8 cellular contexts compared by ENCODE assay signal in genomic region chr11:122628691-122629555, GRCh38. TPM values are rescaled to one million over a fixed set of nuclear protein-coding genes. Genes with fewer than 3 reads are reported as not detected.
A peak's percentile ranks its signal among the peaks of the same experiment; 100 is the strongest.
DNase-seq lines count a peak whose midpoint lies in the region; ATAC-seq and TF ChIP-seq lines count a peak whose summit lies in the region.

No MANE protein-coding gene starts in this region.

- peaks cover 45% of the 10 kb centered on the region for H3K4me1 Mint-ChIP-seq in HFFc6 (ENCODE audit: low read depth)

- H3K27ac Mint-ChIP-seq in HFFc6: peak overlapping the region; percentile 18; the same call in 1 of the 2 replicates

- peak; percentile 89 for TF ChIP-seq CTCF in HFFc6 (IDR thresholded peaks at IDR 0.05)

- H3K36me3 Mint-ChIP-seq in HFFc6 (ENCODE audit: low read depth): no peaks in the 10 kb centered on the region

- H3K4me3 Mint-ChIP-seq in HFFc6: peak overlapping the region; percentile 42

- DNase-seq in DMS 273 treated with DMSO at 0.1 percent for 48 hours (lab: John Stamatoyannopoulos, UW) (peak; percentile 20), HFFc6 (peak; percentile 74), NCI-H460 (ENCODE audit: extremely low read depth, low read depth) (peak; percentile 69), dermis microvascular lymphatic vessel endothelial cell (ENCODE audit: low read depth in 2 of 2) (peak; percentile 40 to 69), lung microvascular endothelial cell (ENCODE audit: low read depth in 2 of 2) (peak; percentile 70)
- peak; percentile 74 to 79 for DNase-seq in activated CD4-positive, alpha-beta T cell treated with anti-CD3 and anti-CD28 coated beads, Interleukin-2, amount 50 U/mL, for 48 hours
- peak; percentile 14 for DNase-seq in stimulated activated CD8-positive, alpha-beta memory T cell treated with anti-CD3 and anti-CD28 coated beads, Interleukin-15, amount 100 ng/mL, for 24 hours (ENCODE audit: low read depth)

- no peak for ATAC-seq in GM19324 (IDR thresholded peaks at IDR 0.05; ENCODE audit: low FRiP score, unreplicated experiment)

- H3K9me3 Mint-ChIP-seq in HFFc6: no peaks in the 10 kb centered on the region

- H3K27me3 Mint-ChIP-seq in HFFc6 (ENCODE audit: insufficient read depth): peaks cover 12% of the 10 kb centered on the region

RNA-seq across cellular contexts. Expression of gene UBASH3B, which starts 26.6 kb away (rescaled TPM):
- 10 to 100 TPM; 44.6 to 60.4 (median 52.9) TPM for total RNA-seq in HFFc6 (2021; fragmentation: NEBNext Ultra II Directional; extraction: Animal tissue kit (Norgen Biotek cat#: 25700))
- total RNA-seq in NCI-H460 (2014; rRNA removed; shearing (Covaris generic)): 10.1 and 10.4 TPM in 2 replicates
- 6.1 and 26.7 TPM in 2 replicates for polyA plus RNA-seq in NCI-H460 (2014; cell fraction: nucleus; rRNA removed)
- total RNA-seq in dermis microvascular lymphatic vessel endothelial cell (1.6 and 3.2 TPM in 2 replicates), lung microvascular endothelial cell (3.4 and 7.8 TPM in 2 replicates)

Comparison
In these comparisons a context has a peak if more than half of its experiments do, and no peak if none do; other contexts are left out.
1. DNase-seq: peak in every context shown above with its lines; median percentile 76 in activated CD4-positive, alpha-beta T cell treated with anti-CD3 and anti-CD28 coated beads, Interleukin-2, amount 50 U/mL, for 48 hours; 74 in HFFc6; 70 in lung microvascular endothelial cell; 69 in NCI-H460; 54 in dermis microvascular lymphatic vessel endothelial cell; 20 in DMS 273 treated with DMSO at 0.1 percent for 48 hours; 14 in stimulated activated CD8-positive, alpha-beta memory T cell treated with anti-CD3 and anti-CD28 coated beads, Interleukin-15, amount 100 ng/mL, for 24 hours.